1 cellular context compared by ENCODE assay signal in the genomic region with DNA sequence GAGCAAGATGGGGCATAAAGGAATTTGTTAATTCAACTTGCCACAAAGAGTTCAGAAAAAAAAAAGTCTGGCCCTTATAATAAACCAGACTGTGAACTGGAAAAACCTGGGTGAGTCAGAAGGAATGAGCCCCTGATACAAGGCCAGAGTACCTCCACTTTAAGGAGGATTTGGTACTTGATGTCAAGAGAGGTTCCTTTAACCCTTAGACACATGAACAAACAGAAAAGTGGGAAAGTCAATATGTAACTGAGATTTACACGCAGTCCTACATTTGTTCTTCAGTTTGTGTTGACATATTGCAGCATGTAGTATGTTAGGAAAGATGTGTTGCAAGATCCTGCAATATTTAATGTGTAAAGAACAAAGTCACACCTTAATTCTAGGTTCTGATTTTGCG.
A peak's percentile ranks its signal among the peaks of the same experiment; 100 is the strongest.
TF ChIP-seq lines count a peak whose summit lies in the region.

No MANE protein-coding gene starts in this region.

TF ChIP-seq in HepG2, 621 proteins besides CTCF, POLR2A, EP300 and RAD21 (continued from another document and continues in another):
- TF ChIP-seq, protein P1, sequence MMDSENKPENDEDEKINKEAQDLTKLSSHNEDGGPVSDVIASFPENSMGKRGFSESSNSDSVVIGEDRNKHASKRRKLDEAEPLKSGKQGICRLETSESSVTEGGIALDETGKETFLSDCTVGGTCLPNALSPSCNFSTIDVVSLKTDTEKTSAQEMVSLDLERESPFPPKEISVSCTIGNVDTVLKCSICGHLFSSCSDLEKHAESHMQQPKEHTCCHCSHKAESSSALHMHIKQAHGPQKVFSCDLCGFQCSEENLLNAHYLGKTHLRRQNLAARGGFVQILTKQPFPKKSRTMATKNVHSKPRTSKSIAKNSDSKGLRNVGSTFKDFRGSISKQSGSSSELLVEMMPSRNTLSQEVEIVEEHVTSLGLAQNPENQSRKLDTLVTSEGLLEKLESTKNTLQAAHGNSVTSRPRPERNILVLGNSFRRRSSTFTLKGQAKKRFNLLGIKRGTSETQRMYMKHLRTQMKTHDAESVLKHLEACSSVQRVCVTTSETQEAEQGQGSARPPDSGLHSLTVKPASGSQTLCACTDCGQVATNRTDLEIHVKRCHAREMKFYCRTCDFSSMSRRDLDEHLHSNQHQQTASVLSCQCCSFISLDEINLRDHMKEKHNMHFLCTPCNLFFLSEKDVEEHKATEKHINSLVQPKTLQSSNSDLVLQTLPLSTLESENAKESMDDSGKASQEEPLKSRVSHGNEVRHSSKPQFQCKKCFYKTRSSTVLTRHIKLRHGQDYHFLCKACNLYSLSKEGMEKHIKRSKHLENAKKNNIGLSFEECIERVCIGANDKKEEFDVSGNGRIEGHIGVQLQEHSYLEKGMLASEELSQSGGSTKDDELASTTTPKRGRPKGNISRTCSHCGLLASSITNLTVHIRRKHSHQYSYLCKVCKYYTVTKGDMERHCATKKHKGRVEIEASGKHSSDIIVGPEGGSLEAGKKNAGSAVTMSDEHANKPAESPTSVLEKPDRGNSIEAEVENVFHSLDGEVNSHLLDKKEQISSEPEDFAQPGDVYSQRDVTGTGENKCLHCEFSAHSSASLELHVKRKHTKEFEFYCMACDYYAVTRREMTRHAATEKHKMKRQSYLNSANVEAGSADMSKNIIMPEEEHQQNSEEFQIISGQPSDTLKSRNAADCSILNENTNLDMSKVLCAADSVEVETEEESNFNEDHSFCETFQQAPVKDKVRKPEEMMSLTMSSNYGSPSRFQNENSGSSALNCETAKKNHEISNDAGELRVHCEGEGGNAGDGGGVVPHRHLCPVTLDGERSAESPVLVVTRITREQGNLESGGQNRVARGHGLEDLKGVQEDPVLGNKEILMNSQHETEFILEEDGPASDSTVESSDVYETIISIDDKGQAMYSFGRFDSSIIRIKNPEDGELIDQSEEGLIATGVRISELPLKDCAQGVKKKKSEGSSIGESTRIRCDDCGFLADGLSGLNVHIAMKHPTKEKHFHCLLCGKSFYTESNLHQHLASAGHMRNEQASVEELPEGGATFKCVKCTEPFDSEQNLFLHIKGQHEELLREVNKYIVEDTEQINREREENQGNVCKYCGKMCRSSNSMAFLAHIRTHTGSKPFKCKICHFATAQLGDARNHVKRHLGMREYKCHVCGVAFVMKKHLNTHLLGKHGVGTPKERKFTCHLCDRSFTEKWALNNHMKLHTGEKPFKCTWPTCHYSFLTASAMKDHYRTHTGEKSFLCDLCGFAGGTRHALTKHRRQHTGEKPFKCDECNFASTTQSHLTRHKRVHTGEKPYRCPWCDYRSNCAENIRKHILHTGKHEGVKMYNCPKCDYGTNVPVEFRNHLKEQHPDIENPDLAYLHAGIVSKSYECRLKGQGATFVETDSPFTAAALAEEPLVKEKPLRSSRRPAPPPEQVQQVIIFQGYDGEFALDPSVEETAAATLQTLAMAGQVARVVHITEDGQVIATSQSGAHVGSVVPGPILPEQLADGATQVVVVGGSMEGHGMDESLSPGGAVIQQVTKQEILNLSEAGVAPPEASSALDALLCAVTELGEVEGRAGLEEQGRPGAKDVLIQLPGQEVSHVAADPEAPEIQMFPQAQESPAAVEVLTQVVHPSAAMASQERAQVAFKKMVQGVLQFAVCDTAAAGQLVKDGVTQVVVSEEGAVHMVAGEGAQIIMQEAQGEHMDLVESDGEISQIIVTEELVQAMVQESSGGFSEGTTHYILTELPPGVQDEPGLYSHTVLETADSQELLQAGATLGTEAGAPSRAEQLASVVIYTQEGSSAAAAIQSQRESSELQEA (CRISPR knock-in tag; IDR thresholded peaks at IDR 0.05; ENCODE audit: not compliant biosample characterization) = no peak
- TF ChIP-seq, protein P2, sequence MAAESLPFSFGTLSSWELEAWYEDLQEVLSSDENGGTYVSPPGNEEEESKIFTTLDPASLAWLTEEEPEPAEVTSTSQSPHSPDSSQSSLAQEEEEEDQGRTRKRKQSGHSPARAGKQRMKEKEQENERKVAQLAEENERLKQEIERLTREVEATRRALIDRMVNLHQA (CRISPR knock-in tag; IDR thresholded peaks at IDR 0.05) = peak; percentile 64; the same call in 1 of the 2 replicates
- TF ChIP-seq PAX8 (CRISPR knock-in tag; IDR thresholded peaks at IDR 0.05; ENCODE audit: borderline replicate concordance) = no peak
- TF ChIP-seq, protein P3, sequence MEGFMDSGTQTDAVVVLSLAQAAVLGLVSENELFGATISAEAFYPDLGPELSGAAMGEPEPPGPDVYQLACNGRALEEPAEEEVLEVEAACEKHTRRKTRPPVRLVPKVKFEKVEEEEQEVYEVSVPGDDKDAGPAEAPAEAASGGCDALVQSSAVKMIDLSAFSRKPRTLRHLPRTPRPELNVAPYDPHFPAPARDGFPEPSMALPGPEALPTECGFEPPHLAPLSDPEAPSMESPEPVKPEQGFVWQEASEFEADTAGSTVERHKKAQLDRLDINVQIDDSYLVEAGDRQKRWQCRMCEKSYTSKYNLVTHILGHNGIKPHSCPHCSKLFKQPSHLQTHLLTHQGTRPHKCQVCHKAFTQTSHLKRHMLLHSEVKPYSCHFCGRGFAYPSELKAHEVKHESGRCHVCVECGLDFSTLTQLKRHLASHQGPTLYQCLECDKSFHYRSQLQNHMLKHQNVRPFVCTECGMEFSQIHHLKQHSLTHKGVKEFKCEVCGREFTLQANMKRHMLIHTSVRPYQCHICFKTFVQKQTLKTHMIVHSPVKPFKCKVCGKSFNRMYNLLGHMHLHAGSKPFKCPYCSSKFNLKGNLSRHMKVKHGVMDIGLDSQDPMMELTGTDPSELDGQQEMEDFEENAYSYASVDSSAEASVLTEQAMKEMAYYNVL (CRISPR knock-in tag; IDR thresholded peaks at IDR 0.05; ENCODE audit: borderline replicate concordance) = no peak
- no peak for TF ChIP-seq KLF11 (CRISPR knock-in tag; IDR thresholded peaks at IDR 0.05)
- TF ChIP-seq, protein P4, sequence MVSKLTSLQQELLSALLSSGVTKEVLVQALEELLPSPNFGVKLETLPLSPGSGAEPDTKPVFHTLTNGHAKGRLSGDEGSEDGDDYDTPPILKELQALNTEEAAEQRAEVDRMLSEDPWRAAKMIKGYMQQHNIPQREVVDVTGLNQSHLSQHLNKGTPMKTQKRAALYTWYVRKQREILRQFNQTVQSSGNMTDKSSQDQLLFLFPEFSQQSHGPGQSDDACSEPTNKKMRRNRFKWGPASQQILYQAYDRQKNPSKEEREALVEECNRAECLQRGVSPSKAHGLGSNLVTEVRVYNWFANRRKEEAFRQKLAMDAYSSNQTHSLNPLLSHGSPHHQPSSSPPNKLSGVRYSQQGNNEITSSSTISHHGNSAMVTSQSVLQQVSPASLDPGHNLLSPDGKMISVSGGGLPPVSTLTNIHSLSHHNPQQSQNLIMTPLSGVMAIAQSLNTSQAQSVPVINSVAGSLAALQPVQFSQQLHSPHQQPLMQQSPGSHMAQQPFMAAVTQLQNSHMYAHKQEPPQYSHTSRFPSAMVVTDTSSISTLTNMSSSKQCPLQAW (CRISPR knock-in tag; IDR thresholded peaks at IDR 0.05) = no peak
- no peak for TF ChIP-seq RAD51 (IDR thresholded peaks at IDR 0.05; ENCODE audit: borderline replicate concordance)
- no peak for TF ChIP-seq ZNF17 (CRISPR knock-in tag; IDR thresholded peaks at IDR 0.05)
- TF ChIP-seq, protein P5, sequence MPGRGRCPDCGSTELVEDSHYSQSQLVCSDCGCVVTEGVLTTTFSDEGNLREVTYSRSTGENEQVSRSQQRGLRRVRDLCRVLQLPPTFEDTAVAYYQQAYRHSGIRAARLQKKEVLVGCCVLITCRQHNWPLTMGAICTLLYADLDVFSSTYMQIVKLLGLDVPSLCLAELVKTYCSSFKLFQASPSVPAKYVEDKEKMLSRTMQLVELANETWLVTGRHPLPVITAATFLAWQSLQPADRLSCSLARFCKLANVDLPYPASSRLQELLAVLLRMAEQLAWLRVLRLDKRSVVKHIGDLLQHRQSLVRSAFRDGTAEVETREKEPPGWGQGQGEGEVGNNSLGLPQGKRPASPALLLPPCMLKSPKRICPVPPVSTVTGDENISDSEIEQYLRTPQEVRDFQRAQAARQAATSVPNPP (CRISPR knock-in tag; IDR thresholded peaks at IDR 0.05) = no peak
- TF ChIP-seq, protein P6, sequence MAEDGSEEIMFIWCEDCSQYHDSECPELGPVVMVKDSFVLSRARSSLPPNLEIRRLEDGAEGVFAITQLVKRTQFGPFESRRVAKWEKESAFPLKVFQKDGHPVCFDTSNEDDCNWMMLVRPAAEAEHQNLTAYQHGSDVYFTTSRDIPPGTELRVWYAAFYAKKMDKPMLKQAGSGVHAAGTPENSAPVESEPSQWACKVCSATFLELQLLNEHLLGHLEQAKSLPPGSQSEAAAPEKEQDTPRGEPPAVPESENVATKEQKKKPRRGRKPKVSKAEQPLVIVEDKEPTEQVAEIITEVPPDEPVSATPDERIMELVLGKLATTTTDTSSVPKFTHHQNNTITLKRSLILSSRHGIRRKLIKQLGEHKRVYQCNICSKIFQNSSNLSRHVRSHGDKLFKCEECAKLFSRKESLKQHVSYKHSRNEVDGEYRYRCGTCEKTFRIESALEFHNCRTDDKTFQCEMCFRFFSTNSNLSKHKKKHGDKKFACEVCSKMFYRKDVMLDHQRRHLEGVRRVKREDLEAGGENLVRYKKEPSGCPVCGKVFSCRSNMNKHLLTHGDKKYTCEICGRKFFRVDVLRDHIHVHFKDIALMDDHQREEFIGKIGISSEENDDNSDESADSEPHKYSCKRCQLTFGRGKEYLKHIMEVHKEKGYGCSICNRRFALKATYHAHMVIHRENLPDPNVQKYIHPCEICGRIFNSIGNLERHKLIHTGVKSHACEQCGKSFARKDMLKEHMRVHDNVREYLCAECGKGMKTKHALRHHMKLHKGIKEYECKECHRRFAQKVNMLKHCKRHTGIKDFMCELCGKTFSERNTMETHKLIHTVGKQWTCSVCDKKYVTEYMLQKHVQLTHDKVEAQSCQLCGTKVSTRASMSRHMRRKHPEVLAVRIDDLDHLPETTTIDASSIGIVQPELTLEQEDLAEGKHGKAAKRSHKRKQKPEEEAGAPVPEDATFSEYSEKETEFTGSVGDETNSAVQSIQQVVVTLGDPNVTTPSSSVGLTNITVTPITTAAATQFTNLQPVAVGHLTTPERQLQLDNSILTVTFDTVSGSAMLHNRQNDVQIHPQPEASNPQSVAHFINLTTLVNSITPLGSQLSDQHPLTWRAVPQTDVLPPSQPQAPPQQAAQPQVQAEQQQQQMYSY (CRISPR knock-in tag; IDR thresholded peaks at IDR 0.05) = no peak
- TF ChIP-seq, protein P7, sequence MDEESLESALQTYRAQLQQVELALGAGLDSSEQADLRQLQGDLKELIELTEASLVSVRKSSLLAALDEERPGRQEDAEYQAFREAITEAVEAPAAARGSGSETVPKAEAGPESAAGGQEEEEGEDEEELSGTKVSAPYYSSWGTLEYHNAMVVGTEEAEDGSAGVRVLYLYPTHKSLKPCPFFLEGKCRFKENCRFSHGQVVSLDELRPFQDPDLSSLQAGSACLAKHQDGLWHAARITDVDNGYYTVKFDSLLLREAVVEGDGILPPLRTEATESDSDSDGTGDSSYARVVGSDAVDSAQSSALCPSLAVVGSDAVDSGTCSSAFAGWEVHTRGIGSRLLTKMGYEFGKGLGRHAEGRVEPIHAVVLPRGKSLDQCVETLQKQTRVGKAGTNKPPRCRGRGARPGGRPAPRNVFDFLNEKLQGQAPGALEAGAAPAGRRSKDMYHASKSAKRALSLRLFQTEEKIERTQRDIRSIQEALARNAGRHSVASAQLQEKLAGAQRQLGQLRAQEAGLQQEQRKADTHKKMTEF (CRISPR knock-in tag; IDR thresholded peaks at IDR 0.05) = peak; percentile 34; the same call in 1 of the 2 replicates
- peak; percentile 70; the same call in 1 of the 2 replicates for TF ChIP-seq HDAC2 (CRISPR knock-in tag; IDR thresholded peaks at IDR 0.05)
- TF ChIP-seq GTF3A (CRISPR knock-in tag; conservative IDR thresholded peaks at IDR 0.05) = no peak
- no peak for TF ChIP-seq HOXA5 (CRISPR knock-in tag; IDR thresholded peaks at IDR 0.05)
- peak; percentile 58; the same call in 1 of the 2 replicates for TF ChIP-seq BHLHE40 (IDR thresholded peaks at IDR 0.05; ENCODE audit: low read length)
- no peak for TF ChIP-seq IRF2 (CRISPR knock-in tag; IDR thresholded peaks at IDR 0.05)
- TF ChIP-seq, protein P8, sequence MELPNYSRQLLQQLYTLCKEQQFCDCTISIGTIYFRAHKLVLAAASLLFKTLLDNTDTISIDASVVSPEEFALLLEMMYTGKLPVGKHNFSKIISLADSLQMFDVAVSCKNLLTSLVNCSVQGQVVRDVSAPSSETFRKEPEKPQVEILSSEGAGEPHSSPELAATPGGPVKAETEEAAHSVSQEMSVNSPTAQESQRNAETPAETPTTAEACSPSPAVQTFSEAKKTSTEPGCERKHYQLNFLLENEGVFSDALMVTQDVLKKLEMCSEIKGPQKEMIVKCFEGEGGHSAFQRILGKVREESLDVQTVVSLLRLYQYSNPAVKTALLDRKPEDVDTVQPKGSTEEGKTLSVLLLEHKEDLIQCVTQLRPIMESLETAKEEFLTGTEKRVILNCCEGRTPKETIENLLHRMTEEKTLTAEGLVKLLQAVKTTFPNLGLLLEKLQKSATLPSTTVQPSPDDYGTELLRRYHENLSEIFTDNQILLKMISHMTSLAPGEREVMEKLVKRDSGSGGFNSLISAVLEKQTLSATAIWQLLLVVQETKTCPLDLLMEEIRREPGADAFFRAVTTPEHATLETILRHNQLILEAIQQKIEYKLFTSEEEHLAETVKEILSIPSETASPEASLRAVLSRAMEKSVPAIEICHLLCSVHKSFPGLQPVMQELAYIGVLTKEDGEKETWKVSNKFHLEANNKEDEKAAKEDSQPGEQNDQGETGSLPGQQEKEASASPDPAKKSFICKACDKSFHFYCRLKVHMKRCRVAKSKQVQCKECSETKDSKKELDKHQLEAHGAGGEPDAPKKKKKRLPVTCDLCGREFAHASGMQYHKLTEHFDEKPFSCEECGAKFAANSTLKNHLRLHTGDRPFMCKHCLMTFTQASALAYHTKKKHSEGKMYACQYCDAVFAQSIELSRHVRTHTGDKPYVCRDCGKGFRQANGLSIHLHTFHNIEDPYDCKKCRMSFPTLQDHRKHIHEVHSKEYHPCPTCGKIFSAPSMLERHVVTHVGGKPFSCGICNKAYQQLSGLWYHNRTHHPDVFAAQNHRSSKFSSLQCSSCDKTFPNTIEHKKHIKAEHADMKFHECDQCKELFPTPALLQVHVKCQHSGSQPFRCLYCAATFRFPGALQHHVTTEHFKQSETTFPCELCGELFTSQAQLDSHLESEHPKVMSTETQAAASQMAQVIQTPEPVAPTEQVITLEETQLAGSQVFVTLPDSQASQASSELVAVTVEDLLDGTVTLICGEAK (IDR thresholded peaks at IDR 0.05) = no peak
- TF ChIP-seq, protein P8 (CRISPR knock-in tag; IDR thresholded peaks at IDR 0.05) = no peak
